ENCODE assay signal across 1 cellular context in the genomic region with DNA sequence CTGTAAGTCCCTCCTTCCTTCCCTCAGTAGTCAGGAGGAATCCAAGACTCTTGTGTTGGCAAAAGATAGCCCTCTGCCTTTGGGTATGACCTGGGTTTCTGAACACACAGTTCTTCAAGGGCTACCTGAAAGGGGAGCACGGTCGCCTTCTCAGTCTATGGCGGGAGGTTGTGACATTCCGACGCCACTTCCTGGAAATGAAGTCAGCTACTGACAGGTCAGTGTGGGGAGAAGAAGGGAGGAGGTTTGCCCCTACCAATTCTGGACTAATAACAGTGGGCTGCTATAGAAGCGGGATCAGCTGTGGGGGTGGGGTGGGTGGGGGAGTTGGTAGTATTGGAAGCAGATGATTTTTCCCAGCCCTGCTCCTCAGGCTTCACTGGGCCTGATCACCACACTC.
TF ChIP-seq lines count a peak whose summit lies in the region.

No MANE protein-coding gene starts in this region.

TF ChIP-seq in A549, 52 proteins besides CTCF, POLR2A, EP300 and RAD21:
- no peak for TF ChIP-seq SMC3 (IDR thresholded peaks at IDR 0.05)
- TF ChIP-seq MAFK (IDR thresholded peaks at IDR 0.05; ENCODE audit: partially characterized antibody) = no peak
- TF ChIP-seq NPAS2 (CRISPR knock-in tag; IDR thresholded peaks at IDR 0.05; ENCODE audit: borderline replicate concordance) = no peak
- no peak for TF ChIP-seq EHMT2 (IDR thresholded peaks at IDR 0.05; ENCODE audit: low read depth)
- TF ChIP-seq CEBPB (IDR thresholded peaks at IDR 0.05) = no peak
- no peak for TF ChIP-seq TP53 (CRISPR knock-in tag; IDR thresholded peaks at IDR 0.05)
